Comparison of ENCODE assay signal across 6 cellular contexts in the genomic region with DNA sequence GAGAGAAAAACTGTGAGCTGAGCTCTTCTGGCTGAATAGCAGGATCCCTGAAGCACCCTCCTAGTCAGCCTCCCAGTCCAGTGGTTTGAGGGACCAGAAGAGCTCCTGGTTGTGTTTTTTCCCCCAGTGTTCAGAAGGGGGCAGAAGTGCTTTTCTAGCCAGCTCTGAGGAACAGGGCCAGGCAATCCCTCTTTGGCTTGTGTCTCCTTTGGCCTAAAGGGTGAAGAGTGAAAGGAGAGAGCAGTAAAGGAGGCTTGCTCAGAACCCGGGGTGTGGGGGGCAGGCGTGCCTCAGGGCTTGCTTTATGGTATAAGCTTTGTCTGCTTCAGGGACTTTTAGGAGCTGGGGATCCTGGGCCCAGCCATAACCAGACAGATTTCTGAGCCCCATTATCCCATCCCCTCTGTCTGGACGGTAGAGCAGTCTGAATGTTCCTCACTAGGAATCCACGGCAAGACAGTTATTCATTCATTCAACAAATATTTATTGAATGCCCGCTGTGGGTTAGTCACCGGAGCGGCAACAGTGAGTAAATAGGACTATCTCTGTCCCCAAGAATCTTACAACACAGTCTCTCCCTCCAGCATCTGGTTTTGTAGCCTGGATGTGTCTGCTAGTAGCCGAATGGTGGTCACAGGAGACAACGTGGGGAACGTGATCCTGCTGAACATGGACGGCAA. TPM values are rescaled to one million over a fixed set of nuclear protein-coding genes. Genes with fewer than 3 reads are reported as not detected.
A peak's percentile ranks its signal among the peaks of the same experiment; 100 is the strongest.
DNase-seq lines count a peak whose midpoint lies in the region; TF ChIP-seq lines count a peak whose summit lies in the region.

No MANE protein-coding gene starts in this region.

- peak overlapping the region in 1 of 2 donors; percentile 1 for H3K9ac ChIP-seq in duodenal mucosa (ENCODE audit: low read depth in 1 of 2, low read length in 2 of 2)
- peak overlapping the region; percentile 94 for H3K9ac ChIP-seq in smooth muscle cell (ENCODE audit: low read depth)

- H3K9me3 ChIP-seq in duodenal mucosa (ENCODE audit: control insufficient read depth in 1 of 2, low read length in 2 of 2) (no peaks in the 10 kb centered on the region), smooth muscle cell (replicated peaks; ENCODE audit: low read depth) (no peaks in the 10 kb centered on the region), spleen (no peaks in the 10 kb centered on the region)

- DNase-seq in AG10803 (ENCODE audit: low read depth) (peak; percentile 80), NB4 (ENCODE audit: low read depth) (peak; percentile 61), smooth muscle cell (lab: John Stamatoyannopoulos, UW; ENCODE audit: unreplicated experiment) (no peak), spleen (no peak), NCI-H128 (lab: John Stamatoyannopoulos, UW; ENCODE audit: unreplicated experiment) (no peak)

- no peak overlapping the region for H3K27ac ChIP-seq in duodenal mucosa (ENCODE audit: low read depth, low read length)
- H3K27ac ChIP-seq in smooth muscle cell (ENCODE audit: low read depth): peak overlapping the region; percentile 98
- no peak overlapping the region for H3K27ac ChIP-seq in spleen

- 44% methylated on average over 11 of the region's 11 CpGs for WGBS in smooth muscle cell (ENCODE audit: low lambda C conversion rate)
- WGBS in spleen, 5 donors: 72 to 89% (median 82%) methylated on average over 11 of the region's 11 CpGs

- H4K20me1 ChIP-seq in smooth muscle cell (ENCODE audit: low read depth): peaks cover 4% of the 10 kb centered on the region

- intact Hi-C loops in spleen (cut with DNase I; ENCODE audit: low total_unique reads): no loop called here

- H3F3A ChIP-seq in smooth muscle cell (ENCODE audit: low read depth): peaks cover 18% of the 10 kb centered on the region

- peak overlapping the region; percentile 72 for H3K4me2 ChIP-seq in smooth muscle cell

- TF ChIP-seq CTCF in AG10803 (conservative IDR thresholded peaks at IDR 0.05; ENCODE audit: low read length) (peak; percentile 56), NB4 (IDR thresholded peaks at IDR 0.05; ENCODE audit: low read depth, low read length) (peak; percentile 39), smooth muscle cell (IDR thresholded peaks at IDR 0.05; ENCODE audit: borderline replicate concordance, insufficient read depth, poor library complexity, severe bottlenecking) (peak; percentile 21), spleen (IDR thresholded peaks at IDR 0.05 in 8 of 11, conservative IDR thresholded peaks at IDR 0.05 in 3 of 11) (no peak)

- H3K27me3 ChIP-seq in duodenal mucosa (ENCODE audit: control insufficient read depth in 1 of 2, insufficient read depth in 2 of 2, low read length in 2 of 2) (no peaks in the 10 kb centered on the region), smooth muscle cell (ENCODE audit: low read depth) (no peaks in the 10 kb centered on the region), spleen (replicated peaks in 1 of 7) (no peaks in the 10 kb centered on the region)

- H3K36me3 ChIP-seq in duodenal mucosa (ENCODE audit: control insufficient read depth in 1 of 2, insufficient read depth in 2 of 2, low read length in 2 of 2) (peaks cover 5 to 16% of the 10 kb centered on the region in 2 donors), smooth muscle cell (ENCODE audit: low read depth) (no peaks in the 10 kb centered on the region), spleen (peaks cover 0 to 88% (median 21%) of the 10 kb centered on the region in 6 donors)

- H3K4me3 ChIP-seq in AG10803 (ENCODE audit: low read length): no peak overlapping the region
- H3K4me3 ChIP-seq in NB4 (ENCODE audit: low read depth, low read length): no peak overlapping the region
- peak overlapping the region; percentile 30 to 40 for H3K4me3 ChIP-seq in duodenal mucosa (ENCODE audit: low read depth in 1 of 2, low read length in 2 of 2)
- H3K4me3 ChIP-seq in smooth muscle cell: no peak overlapping the region
- H3K4me3 ChIP-seq in spleen: no peak overlapping the region

- no peak for TF ChIP-seq POLR2A in NB4 (IDR thresholded peaks at IDR 0.05; ENCODE audit: extremely low read depth, insufficient read length)
- no peak for TF ChIP-seq POLR2A in spleen (IDR thresholded peaks at IDR 0.05)

- H3K79me2 ChIP-seq in smooth muscle cell (ENCODE audit: low read depth): no peaks in the 10 kb centered on the region

- H3K4me1 ChIP-seq in duodenal mucosa (ENCODE audit: control insufficient read depth in 1 of 2, insufficient read depth in 2 of 2, low read length in 2 of 2): peaks cover 12 to 17% of the 10 kb centered on the region in 2 donors
- H3K4me1 ChIP-seq in smooth muscle cell (ENCODE audit: low read depth): peaks cover 5% of the 10 kb centered on the region
- H3K4me1 ChIP-seq in spleen: no peaks in the 10 kb centered on the region

- no peak overlapping the region for H2AFZ ChIP-seq in smooth muscle cell (ENCODE audit: low read depth)

RNA-seq across cellular contexts. Expression of a gene that starts 14.5 kb away (rescaled TPM):
- total RNA-seq in smooth muscle cell (31.4 and 62.4 TPM in 2 replicates), spleen (100 to 1,000 TPM in 2 of 7 donors, 10 to 100 TPM in 5; 43.9 to 113 (median 59.8) TPM)
- polyA plus RNA-seq in smooth muscle cell (25.0 and 26.3 TPM in 2 replicates), spleen (10 to 100 TPM; 18.9 to 34.4 (median 19.9) TPM)

RNA-seq across cellular contexts. Expression of a gene that starts 19.4 kb away (rescaled TPM):
- 60.1 and 64.4 TPM in 2 replicates for total RNA-seq in smooth muscle cell
- polyA plus RNA-seq in smooth muscle cell: 96.0 and 104 TPM in 2 replicates
- 10 to 100 TPM; 29.5 to 66.3 (median 42.5) TPM for total RNA-seq in spleen
- polyA plus RNA-seq in spleen: 100 to 1,000 TPM in 1 of 3 donors, 10 to 100 TPM in 2; 49.4 to 173 (median 72.7) TPM

RNA-seq across cellular contexts. Expression of a gene that starts 23.7 kb away (rescaled TPM):
- total RNA-seq in smooth muscle cell (8.1 and 8.4 TPM in 2 replicates), spleen (100 to 1,000 TPM in 5 of 7 donors, 10 to 100 TPM in 2; 59.1 to 129 (median 119) TPM)
- polyA plus RNA-seq in smooth muscle cell (13.7 and 19.2 TPM in 2 replicates), spleen (100 to 1,000 TPM; 136 to 227 (median 219) TPM)

RNA-seq across cellular contexts. Expression of a gene that starts 35.8 kb away (rescaled TPM):
- 24.2 and 27.7 TPM in 2 replicates for total RNA-seq in smooth muscle cell
- polyA plus RNA-seq in smooth muscle cell: 13.1 and 15.0 TPM in 2 replicates
- total RNA-seq in spleen: 10 to 100 TPM; 53.6 to 82.4 (median 70.1) TPM
- 10 to 100 TPM; 15.7 to 35.0 (median 26.1) TPM for polyA plus RNA-seq in spleen

RNA-seq across cellular contexts. Expression of a gene that starts 47.9 kb away (rescaled TPM):
- 24.8 and 27.3 TPM in 2 replicates for total RNA-seq in smooth muscle cell
- 55.7 and 85.9 TPM in 2 replicates for polyA plus RNA-seq in smooth muscle cell
- total RNA-seq in spleen: 10 to 100 TPM in 1 of 7 donors, 1 to 10 TPM in 6; 2.4 to 13.0 (median 4.4) TPM
- polyA plus RNA-seq in spleen: 1 to 10 TPM; 1.2 to 3.5 (median 1.4) TPM

Comparison
In these comparisons a context has a peak if more than half of its experiments do, and no peak if none do; other contexts are left out.
1. DNase-seq: peak in AG10803 (single experiment) and NB4 (single experiment); none in smooth muscle cell (single experiment), spleen (single experiment) and NCI-H128 (single experiment).
2. H3K4me3 ChIP-seq: peak in duodenal mucosa (2 of 2); none in AG10803 (single experiment), NB4 (single experiment), smooth muscle cell (single experiment) and spleen (0 of 8).
3. CTCF ChIP-seq: peak in AG10803 (single experiment), NB4 (single experiment) and smooth muscle cell (single experiment); none in spleen (0 of 11).